In genomic region chr12:51259600-51259999, GRCh38 we compare ENCODE assay signal across 1 cellular context. TPM values are rescaled to one million over a fixed set of nuclear protein-coding genes. Genes with fewer than 3 reads are reported as not detected.
"Had no signal": no experiment of that assay in that cellular context is flagged by ENCODE, and none has a peak within 500 bp of the region (broad histone marks: within the 10 kb centered on the region; RNA-seq: fewer than 3 reads in every experiment).

No MANE protein-coding gene starts in this region.

RNA-seq across cellular contexts. Expression of gene SMAGP, which starts 10.6 kb away (rescaled TPM):
- total RNA-seq: activated T-helper 2 cell treated with anti-CD3 and anti-CD28 coated beads, Interferon-gamma antibody, Interleukin-2, Interleukin-4, amounts not matched to agents 10 μg/mL and 5 μg/mL and 100 μg/mL, durations not matched to agents 14 hours and 24 hours and 36 hours had no signal
